1 cellular context compared by ENCODE assay signal in genomic region chr12:1668833-1669543, GRCh38.
TF ChIP-seq lines count a peak whose summit lies in the region.

No MANE protein-coding gene starts in this region.

TF ChIP-seq in HepG2, 621 proteins besides CTCF, POLR2A, EP300 and RAD21 (continued from another document and continues in another):
- TF ChIP-seq FOXP1 (IDR thresholded peaks at IDR 0.05) (no peak), FOXP1 (CRISPR knock-in tag; IDR thresholded peaks at IDR 0.05) (peak; percentile 91; the same call in 1 of the 2 replicates), PAX8 (CRISPR knock-in tag; IDR thresholded peaks at IDR 0.05; ENCODE audit: borderline replicate concordance) (no peak), MYPOP (CRISPR knock-in tag; IDR thresholded peaks at IDR 0.05) (no peak), ZNF883 (CRISPR knock-in tag; IDR thresholded peaks at IDR 0.05; ENCODE audit: not compliant biosample characterization) (no peak), ZNF18 (CRISPR knock-in tag; IDR thresholded peaks at IDR 0.05; ENCODE audit: insufficient replicate concordance) (no peak), ZNF350 (CRISPR knock-in tag; IDR thresholded peaks at IDR 0.05; ENCODE audit: borderline replicate concordance, low read depth) (peak; percentile 64; the same call in 1 of the 2 replicates), HBP1 (CRISPR knock-in tag; IDR thresholded peaks at IDR 0.05; ENCODE audit: low read depth) (no peak), RFXANK (CRISPR knock-in tag; IDR thresholded peaks at IDR 0.05) (no peak), ZNF703 (CRISPR knock-in tag; IDR thresholded peaks at IDR 0.05; ENCODE audit: borderline replicate concordance) (no peak), MLXIP (CRISPR knock-in tag; IDR thresholded peaks at IDR 0.05; ENCODE audit: borderline replicate concordance) (no peak), RNF2 (conservative IDR thresholded peaks at IDR 0.05; ENCODE audit: low read depth) (no peak), IKZF1 (IDR thresholded peaks at IDR 0.05) (no peak), CEBPG (CRISPR knock-in tag; IDR thresholded peaks at IDR 0.05) (peak; percentile 58), ATF3 (CRISPR knock-in tag; IDR thresholded peaks at IDR 0.05) (no peak), CEBPB (IDR thresholded peaks at IDR 0.05; ENCODE audit: borderline replicate concordance, low read depth, low read length) (peak; percentile 40; the same call in 1 of the 2 replicates), HHEX (CRISPR knock-in tag; IDR thresholded peaks at IDR 0.05) (no peak; the same call in 1 of the 2 replicates), ZNF75D (CRISPR knock-in tag; IDR thresholded peaks at IDR 0.05; ENCODE audit: borderline replicate concordance) (no peak), USF2 (IDR thresholded peaks at IDR 0.05; ENCODE audit: low read depth, low read length) (no peak), USF2 (CRISPR knock-in tag; IDR thresholded peaks at IDR 0.05; ENCODE audit: borderline replicate concordance) (no peak), ZNF136 (CRISPR knock-in tag; IDR thresholded peaks at IDR 0.05; ENCODE audit: low read depth) (no peak), PAXIP1 (CRISPR knock-in tag; conservative IDR thresholded peaks at IDR 0.05) (peak; percentile 92), NRL (CRISPR knock-in tag; IDR thresholded peaks at IDR 0.05; ENCODE audit: borderline replicate concordance) (no peak), FOXM1 (CRISPR knock-in tag; IDR thresholded peaks at IDR 0.05) (no peak), MTA1 (CRISPR knock-in tag; IDR thresholded peaks at IDR 0.05; ENCODE audit: borderline replicate concordance) (0 out of 2 replicates have a peak, but pooled peaks have one; percentile 24), TMF1 (CRISPR knock-in tag; IDR thresholded peaks at IDR 0.05; ENCODE audit: low read depth) (no peak), ZNF530 (CRISPR knock-in tag; IDR thresholded peaks at IDR 0.05; ENCODE audit: low read depth) (no peak), KDM4B (CRISPR knock-in tag; IDR thresholded peaks at IDR 0.05) (no peak), ATAD3A (CRISPR knock-in tag; IDR thresholded peaks at IDR 0.05) (no peak), ZNF557 (CRISPR knock-in tag; IDR thresholded peaks at IDR 0.05) (no peak), ZNF704 (CRISPR knock-in tag; IDR thresholded peaks at IDR 0.05; ENCODE audit: borderline replicate concordance) (no peak), SAFB2 (CRISPR knock-in tag; IDR thresholded peaks at IDR 0.05; ENCODE audit: borderline replicate concordance, low read depth) (no peak), CHD2 (IDR thresholded peaks at IDR 0.05; ENCODE audit: low read depth, low read length) (no peak), KDM3A (CRISPR knock-in tag; IDR thresholded peaks at IDR 0.05; ENCODE audit: low read depth) (no peak), ZBTB42 (CRISPR knock-in tag; IDR thresholded peaks at IDR 0.05) (no peak), TFDP2 (CRISPR knock-in tag; IDR thresholded peaks at IDR 0.05) (no peak), ZBTB21 (CRISPR knock-in tag; IDR thresholded peaks at IDR 0.05) (no peak), ZNF652 (CRISPR knock-in tag; IDR thresholded peaks at IDR 0.05; ENCODE audit: borderline replicate concordance, low read depth) (no peak), NCOA5 (CRISPR knock-in tag; IDR thresholded peaks at IDR 0.05) (no peak), ZNF282 (IDR thresholded peaks at IDR 0.05; ENCODE audit: partially characterized antibody) (no peak), ZBTB34 (CRISPR knock-in tag; IDR thresholded peaks at IDR 0.05) (no peak), MED13 (CRISPR knock-in tag; IDR thresholded peaks at IDR 0.05) (no peak), ZBTB1 (CRISPR knock-in tag; IDR thresholded peaks at IDR 0.05; ENCODE audit: borderline replicate concordance) (no peak), TAF1 (CRISPR knock-in tag; IDR thresholded peaks at IDR 0.05) (0 out of 2 replicates have a peak, but pooled peaks have one; percentile 23), TEAD3 (CRISPR knock-in tag; optimal IDR thresholded peaks at IDR 0.05; ENCODE audit: borderline replicate concordance) (peak; percentile 73), ZNF605 (CRISPR knock-in tag; IDR thresholded peaks at IDR 0.05) (0 out of 2 replicates have a peak, but pooled peaks have one; percentile 43), ZNF788 (CRISPR knock-in tag; IDR thresholded peaks at IDR 0.05; ENCODE audit: borderline replicate concordance) (peak; percentile 55; the same call in 1 of the 2 replicates), ZNF543 (CRISPR knock-in tag; IDR thresholded peaks at IDR 0.05) (no peak), ZSCAN22 (CRISPR knock-in tag; IDR thresholded peaks at IDR 0.05) (no peak), MBNL3 (CRISPR knock-in tag; conservative IDR thresholded peaks at IDR 0.05) (no peak)
